23 cellular contexts compared by ENCODE assay signal in genomic region chr19:31510635-31511034, GRCh38.
"Had no signal": no experiment of that assay in that cellular context is flagged by ENCODE, and none has a peak within 500 bp of the region (broad histone marks: within the 10 kb centered on the region; RNA-seq: fewer than 3 reads in every experiment).

No MANE protein-coding gene starts in this region.

- FAIRE-seq: endothelial cell of umbilical vein, frontal cortex, keratinocyte had no signal

- H3K9me3 ChIP-seq: colonic mucosa, esophagus muscularis mucosa, heart left ventricle, left lung, lower lobe of right lung, mucosa of descending colon had no signal

- H3K36me3 Mint-ChIP-seq: immature natural killer cell, mesothelial cell of epicardium, naive B cell had no signal

- H3K79me2 ChIP-seq: hepatocyte had no signal

- H3K4me2 ChIP-seq: hepatocyte had no signal

- H3K27me3 Mint-ChIP-seq: dendritic cell treated with granulocyte-macrophage colony-stimulating factor and Interleukin-4, amounts not matched to agents 40 ng/mL and 50 ng/mL, for 4 days; naive B cell had no signal

- H3K27ac Mint-ChIP-seq: dendritic cell treated with granulocyte-macrophage colony-stimulating factor and Interleukin-4, amounts not matched to agents 40 ng/mL and 50 ng/mL, for 4 days; immature natural killer cell; mesothelial cell of epicardium; naive B cell had no signal

- H3K9me3 Mint-ChIP-seq: dendritic cell treated with granulocyte-macrophage colony-stimulating factor and Interleukin-4, amounts not matched to agents 40 ng/mL and 50 ng/mL, for 4 days; mesothelial cell of epicardium had no signal

- H3K4me3 ChIP-seq: colonic mucosa, esophagus muscularis mucosa, gastroesophageal sphincter, heart left ventricle, hepatocyte, left lung, lower lobe of right lung, mucosa of descending colon had no signal

- H3K4me3 Mint-ChIP-seq: dendritic cell treated with granulocyte-macrophage colony-stimulating factor and Interleukin-4, amounts not matched to agents 40 ng/mL and 50 ng/mL, for 4 days; immature natural killer cell; mesothelial cell of epicardium; naive B cell had no signal

- H3K27me3 ChIP-seq: colonic mucosa, foreskin keratinocyte, hepatocyte had no signal

- H3K36me3 ChIP-seq: colonic mucosa, esophagus muscularis mucosa, gastroesophageal sphincter, heart left ventricle, left lung, lower lobe of right lung had no signal

- H2AFZ ChIP-seq: hepatocyte had no signal

- H3K4me1 ChIP-seq: colonic mucosa, esophagus muscularis mucosa, foreskin keratinocyte, gastroesophageal sphincter, heart left ventricle, left lung, lower lobe of right lung had no signal

- DNase-seq: colonic mucosa; cortex of kidney; effector CD4-positive, alpha-beta T cell; effector memory CD4-positive, alpha-beta T cell; foreskin keratinocyte; heart left ventricle; hypothalamus; immature natural killer cell; left cardiac atrium; left lung; left ventricle myocardium superior; lower lobe of right lung; mesenchymal stem cell; mucosa of descending colon; naive B cell had no signal

- H3K27ac ChIP-seq: colonic mucosa, esophagus muscularis mucosa, foreskin keratinocyte, gastroesophageal sphincter, heart left ventricle, hepatocyte, left lung, lower lobe of right lung had no signal

- ATAC-seq: foreskin keratinocyte, gastroesophageal sphincter, heart left ventricle, left cardiac atrium, left lung, left ventricle myocardium superior, lower lobe of right lung, mucosa of descending colon had no signal

- H3K4me1 Mint-ChIP-seq: immature natural killer cell, naive B cell had no signal
